In the genomic region with DNA sequence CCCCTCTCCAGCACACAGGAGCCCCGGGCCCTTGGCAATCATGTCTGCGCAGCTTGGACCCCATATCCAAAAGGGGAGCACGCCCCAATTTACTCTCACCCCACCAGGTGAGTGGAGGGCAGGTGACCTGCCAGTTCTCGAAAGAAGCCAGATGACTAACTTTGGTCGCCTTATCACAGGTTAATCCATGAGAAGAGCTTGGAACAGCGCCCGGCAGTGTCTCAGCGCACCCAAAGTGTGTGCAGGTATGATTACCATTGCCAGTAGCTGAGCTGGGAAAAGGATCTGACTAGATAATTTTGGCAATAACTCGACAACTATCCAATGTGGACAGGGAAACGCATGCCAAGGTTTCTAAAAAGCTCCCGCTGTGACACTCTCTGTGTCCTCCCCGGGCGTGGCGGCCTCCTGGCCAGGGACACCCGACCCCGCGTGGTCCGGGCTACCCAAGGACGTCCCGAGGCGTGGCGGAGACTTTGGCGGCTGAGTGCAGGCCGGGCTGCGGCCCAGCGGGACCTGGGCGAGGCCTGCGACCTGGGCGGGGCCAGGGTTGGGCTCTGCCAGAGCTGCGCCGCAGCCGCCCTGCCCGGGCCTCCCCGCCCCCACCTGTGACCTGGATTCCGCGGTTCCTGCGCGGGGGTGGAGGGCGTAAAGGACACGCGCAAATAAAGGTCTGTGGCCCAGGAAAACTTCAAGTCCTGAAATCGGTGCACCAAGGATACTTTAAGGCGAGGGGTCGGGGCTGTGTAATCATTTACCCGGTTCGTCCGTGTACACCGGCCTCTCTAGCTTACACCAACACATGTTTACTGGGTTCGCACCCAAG, we compare ENCODE assay signal across 8 cellular contexts. TPM values are rescaled to one million over a fixed set of nuclear protein-coding genes. Genes with fewer than 3 reads are reported as not detected.
DNase-seq lines count a peak whose midpoint lies in the region; ATAC-seq, FAIRE-seq and TF ChIP-seq lines count a peak whose summit lies in the region.

No MANE protein-coding gene starts in this region.

- H3K27me3 ChIP-seq in OCI-LY1 (ENCODE audit: insufficient read depth, low read length) (no peaks in the 10 kb centered on the region), body of pancreas (no peaks in the 10 kb centered on the region), small intestine (ENCODE audit: control insufficient read depth in 2 of 2, insufficient read depth in 2 of 2, low read length in 2 of 2) (no peaks in the 10 kb centered on the region)

- H3K4me2 ChIP-seq in OCI-LY1 (ENCODE audit: low read length) = peak overlapping the region; percentile 72

- intact Hi-C loops in body of pancreas (cut with DNase I) = no loop called here

- H3F3A ChIP-seq in OCI-LY1 (ENCODE audit: insufficient read depth, low read length) = no peaks in the 10 kb centered on the region

- ATAC-seq in body of pancreas = peak; percentile 98
- no peak for ATAC-seq in GM21786 (IDR thresholded peaks at IDR 0.05; ENCODE audit: unreplicated experiment)

- TF ChIP-seq CTCF in OCI-LY1 (IDR thresholded peaks at IDR 0.05; ENCODE audit: low read length) = no peak
- peak in 1 of 7 experiments; percentile 5 for TF ChIP-seq CTCF in body of pancreas (IDR thresholded peaks at IDR 0.05)

- H3K27ac ChIP-seq in OCI-LY1 (ENCODE audit: low read depth, low read length, poor library complexity, severe bottlenecking) (peak overlapping the region; percentile 1), body of pancreas (peak overlapping the region; percentile 67 to 86 (median 84)), small intestine (ENCODE audit: low read depth in 1 of 2, low read length in 1 of 2) (peak overlapping the region; percentile 75 to 86)

- no peaks in the 10 kb centered on the region for H3K9me2 ChIP-seq in OCI-LY1 (ENCODE audit: low read depth, low read length)

- H3K4me1 ChIP-seq in OCI-LY1 (ENCODE audit: insufficient read depth, low read length, severe bottlenecking) (peaks cover 18% of the 10 kb centered on the region), body of pancreas (peaks cover 17% of the 10 kb centered on the region), small intestine (ENCODE audit: control insufficient read depth in 2 of 2, insufficient read depth in 1 of 2, low read depth in 1 of 2, low read length in 1 of 2) (no peaks in the 10 kb centered on the region)

- H3K9me3 ChIP-seq in OCI-LY1 (ENCODE audit: low read length) = no peaks in the 10 kb centered on the region
- H3K9me3 ChIP-seq in body of pancreas = no peaks in the 10 kb centered on the region
- no peaks in the 10 kb centered on the region for H3K9me3 ChIP-seq in small intestine (ENCODE audit: control insufficient read depth, low read depth)

- TF ChIP-seq POLR2A in body of pancreas (IDR thresholded peaks at IDR 0.05) = peak; percentile 23 to 72 (median 61)

- H2AFZ ChIP-seq in OCI-LY1 (ENCODE audit: low read length) = peak overlapping the region; percentile 85; the same call in 1 of the 2 replicates

- DNase-seq in NCI-H510A treated with DMSO at 0.1 percent for 48 hours (lab: John Stamatoyannopoulos, UW) (peak; percentile 37), NCI-H510A (lab: John Stamatoyannopoulos, UW) (no peak), body of pancreas (peak; percentile 91 to 95 (median 93)), iPS-NIHi11 (ENCODE audit: low spot score) (peak; percentile 98), small intestine (peak; percentile 92), T1000 (lab: John Stamatoyannopoulos, UW) (no peak)

- WGBS in body of pancreas, 2 donors = 10 to 18% methylated on average over 21 to 48 of the region's 49 CpGs
- 9 to 33% (median 33%) methylated on average over 48 to 49 of the region's 49 CpGs for WGBS in small intestine, 3 donors

- H3K4me3 ChIP-seq in OCI-LY1 (ENCODE audit: low read depth, low read length, poor library complexity, severe bottlenecking) (peak overlapping the region; percentile 60), body of pancreas (peak overlapping the region in 1 of 2 donors; percentile 25), small intestine (ENCODE audit: low read depth in 1 of 2, low read length in 2 of 2) (peak overlapping the region; percentile 27 to 47)

- no peaks in the 10 kb centered on the region for H3K36me3 ChIP-seq in OCI-LY1 (ENCODE audit: insufficient read depth, low read length)
- no peaks in the 10 kb centered on the region for H3K36me3 ChIP-seq in body of pancreas (replicated peaks in 1 of 2; ENCODE audit: insufficient read depth in 1 of 2, low read depth in 2 of 2)
- H3K36me3 ChIP-seq in small intestine (ENCODE audit: control insufficient read depth in 2 of 2, insufficient read depth in 2 of 2, low read length in 2 of 2) = no peaks in the 10 kb centered on the region

- no peak for FAIRE-seq in small intestine (lab: Jason Lieb, UNC)

- no peaks in the 10 kb centered on the region for H3K79me2 ChIP-seq in OCI-LY1 (ENCODE audit: insufficient read depth, low read length)

- H3K9ac ChIP-seq in OCI-LY1 (ENCODE audit: low read length) = peak overlapping the region; percentile 58

- no peaks in the 10 kb centered on the region for H4K20me1 ChIP-seq in OCI-LY1 (ENCODE audit: insufficient read depth, low read length)

RNA-seq across cellular contexts. Expression of a gene that starts 13.7 kb away (rescaled TPM):
- total RNA-seq in body of pancreas = 10 to 100 TPM; 24.1 to 38.9 TPM
- 10 to 100 TPM; 15.7 to 18.6 (median 18.2) TPM for polyA plus RNA-seq in small intestine

Comparison
In these comparisons a context has a peak if more than half of its experiments do, and no peak if none do; other contexts are left out.
1. DNase-seq: peak in NCI-H510A treated with DMSO at 0.1 percent for 48 hours (single experiment), body of pancreas (4 of 4), iPS-NIHi11 (single experiment) and small intestine (single experiment); none in NCI-H510A (single experiment) and T1000 (single experiment).
2. H3K27ac ChIP-seq: peak in every context shown above with its lines; median percentile 84 in body of pancreas; 80 in small intestine; 1 in OCI-LY1.